8 cellular contexts compared by ENCODE assay signal in genomic region chr10:13659887-13660544, GRCh38.
A peak's percentile ranks its signal among the peaks of the same experiment; 100 is the strongest.
DNase-seq lines count a peak whose midpoint lies in the region; ATAC-seq and FAIRE-seq lines count a peak whose summit lies in the region.

No MANE protein-coding gene starts in this region.

- intact Hi-C loops in left cardiac atrium (cut with DNase I), result loop anchor here (1.0 to 5.0 kb wide), 3 partner anchors 57 to 118 kb away; no protein-coding TSS in a partner anchor

- ATAC-seq in left cardiac atrium (peak; percentile 72), GM19467 (IDR thresholded peaks at IDR 0.05; ENCODE audit: unreplicated experiment) (no peak)

- no peak for FAIRE-seq in HTR-8/SVneo (lab: Jason Lieb, UNC)
- peak; percentile 79 for FAIRE-seq in urothelium cell line (lab: Jason Lieb, UNC)

- DNase-seq in Daoy (ENCODE audit: low read depth), result peak; percentile 24
- peak; percentile 59 for DNase-seq in HTR-8/SVneo (ENCODE audit: insufficient read length, low spot score)
- peak; percentile 23 to 62 (median 50) for DNase-seq in T-helper 1 cell
- DNase-seq in amygdala (lab: John Stamatoyannopoulos, UW), result peak in 51 of 56 donors; percentile 5 to 82 (median 51)
- peak; percentile 75 for DNase-seq in left cardiac atrium
- DNase-seq in renal cortical epithelial cell (ENCODE audit: low read depth), result peak; percentile 16
- peak; percentile 73 for DNase-seq in urothelium cell line (ENCODE audit: low spot score)

Comparison
In these comparisons a context has a peak if more than half of its experiments do, and no peak if none do; other contexts are left out.
1. DNase-seq: peak in every context shown above with its lines; median percentile 75 in left cardiac atrium; 73 in urothelium cell line; 59 in HTR-8/SVneo; 51 in amygdala; 50 in T-helper 1 cell; 24 in Daoy; 16 in renal cortical epithelial cell.